7 cellular contexts compared by ENCODE assay signal in the genomic region with DNA sequence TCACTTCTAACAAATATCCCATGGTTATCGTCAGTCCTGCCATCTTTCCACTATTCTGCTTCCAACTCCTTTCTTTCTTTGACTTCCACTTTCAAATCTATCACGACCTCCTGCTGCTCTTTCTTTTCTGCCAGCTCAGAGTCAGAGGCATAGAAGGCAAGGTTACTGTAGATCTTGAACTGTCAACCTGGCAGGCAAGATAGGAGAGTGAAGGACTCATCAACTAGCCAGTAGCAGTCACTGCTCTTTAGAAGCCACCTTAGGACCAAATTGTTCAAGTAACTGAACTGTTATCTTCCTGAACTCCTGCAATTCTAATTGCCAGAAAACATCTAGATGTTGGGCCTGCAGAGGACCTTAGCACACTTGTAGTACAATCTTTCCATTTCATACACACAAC. TPM values are rescaled to one million over a fixed set of nuclear protein-coding genes. Genes with fewer than 3 reads are reported as not detected.
"Had no signal": no experiment of that assay in that cellular context is flagged by ENCODE, and none has a peak within 500 bp of the region (broad histone marks: within the 10 kb centered on the region; RNA-seq: fewer than 3 reads in every experiment).

No MANE protein-coding gene starts in this region.

- H3K4me2 ChIP-seq: GM23338, KMS-11 had no signal

- DNase-seq: H9, HCEC 1CT, IMR-90, KBM-7 had no signal

- ATAC-seq: GM23338 had no signal

- H3K27ac ChIP-seq: KMS-11 had no signal

- H3K4me3 ChIP-seq: GM23338 had no signal

- H3K9ac ChIP-seq: KMS-11 had no signal

- H2AFZ ChIP-seq: GM23338 had no signal

RNA-seq across cellular contexts. Expression of a gene that starts 13.1 kb away (rescaled TPM):
- polyA plus RNA-seq: GM23338, H1, IMR-90 had no signal
